ENCODE assay signal across 8 cellular contexts in genomic region chr20:44309763-44310663, GRCh38. TPM values are rescaled to one million over a fixed set of nuclear protein-coding genes. Genes with fewer than 3 reads are reported as not detected.
DNase-seq lines count a peak whose midpoint lies in the region; ATAC-seq, FAIRE-seq and TF ChIP-seq lines count a peak whose summit lies in the region.

No MANE protein-coding gene starts in this region.

- TF ChIP-seq POLR2A in endothelial cell of umbilical vein (IDR thresholded peaks at IDR 0.05; ENCODE audit: low read depth, low read length) (no peak), vagina (IDR thresholded peaks at IDR 0.05) (no peak)

- no peaks in the 10 kb centered on the region for H4K20me1 ChIP-seq in endothelial cell of umbilical vein (replicated peaks; ENCODE audit: control insufficient read depth, extremely low read depth, insufficient read depth, low read length)

- H3K27me3 ChIP-seq in endothelial cell of umbilical vein (ENCODE audit: control insufficient read depth in 2 of 2, insufficient read depth in 2 of 2, low read length in 2 of 2): no peaks in the 10 kb centered on the region
- no peaks in the 10 kb centered on the region for H3K27me3 ChIP-seq in mononuclear cell (ENCODE audit: insufficient read depth, low read length)
- no peaks in the 10 kb centered on the region for H3K27me3 ChIP-seq in vagina

- H3K9me1 ChIP-seq in endothelial cell of umbilical vein (replicated peaks; ENCODE audit: control insufficient read depth, extremely low read depth, insufficient read depth, low read length): no peaks in the 10 kb centered on the region

- BruUV-seq in endothelial cell of umbilical vein (replicated peaks; lab: Mats Ljungman, UMichigan): TSS peak; percentile 25

- peak overlapping the region; percentile 60 for H3K4me2 ChIP-seq in endothelial cell of umbilical vein (ENCODE audit: insufficient read depth, low read length)

- DNase-seq in AG08395 (ENCODE audit: low spot score) (peak; percentile 74), SK-N-MC (ENCODE audit: low read depth, low spot score) (no peak), endothelial cell of umbilical vein (ENCODE audit: low read depth, low spot score) (peak; percentile 15), vagina (ENCODE audit: extremely low spot score in 2 of 2) (no peak), HPDE6-E6E7 (ENCODE audit: extremely low spot score) (no peak), mucosa of gallbladder (ENCODE audit: low spot score) (no peak)

- peak overlapping the region; percentile 87 for H2AFZ ChIP-seq in endothelial cell of umbilical vein (ENCODE audit: low read depth, low read length)

- POLR2A ChIA-PET in endothelial cell of umbilical vein (lab: Charles Lee): interaction anchor here (0.5 kb wide), 1 partner anchor 98 kb away, joined by 3 read pairs; no protein-coding TSS in a partner anchor

- H3K79me2 ChIP-seq in endothelial cell of umbilical vein (ENCODE audit: control insufficient read depth, insufficient read depth, low read length): peaks cover 2% of the 10 kb centered on the region

- ATAC-seq in GM21717 (IDR thresholded peaks at IDR 0.05; ENCODE audit: unreplicated experiment): peak; percentile 8

- H3K36me3 ChIP-seq in SK-N-MC (ENCODE audit: insufficient read depth, low read length) (no peaks in the 10 kb centered on the region), endothelial cell of umbilical vein (ENCODE audit: control insufficient read depth in 2 of 2, extremely low read depth in 1 of 2, insufficient read depth in 2 of 2, low read length in 2 of 2) (no peaks in the 10 kb centered on the region), vagina (peaks cover 0 to 9% of the 10 kb centered on the region in 2 donors)

- intact Hi-C loops in endothelial cell of umbilical vein (cut with micrococcal nuclease): no loop called here
- intact Hi-C loops in vagina (cut with DNase I): no loop called here

- peak overlapping the region; percentile 76 for H3K9ac ChIP-seq in SK-N-MC (ENCODE audit: insufficient read length)
- H3K9ac ChIP-seq in endothelial cell of umbilical vein (replicated peaks; ENCODE audit: extremely low read depth, insufficient read depth, low read length): peak overlapping the region; percentile 37

- FAIRE-seq in endothelial cell of umbilical vein (lab: Jason Lieb, UNC): no peak

- dilution Hi-C loops in endothelial cell of umbilical vein (cut with MboI; ENCODE audit: extremely low pct_ligation_motif_present, low sequenced_read_pairs): no loop called here

- TF ChIP-seq CTCF in endothelial cell of umbilical vein (IDR thresholded peaks at IDR 0.05; ENCODE audit: extremely low read depth in 1 of 2, insufficient read depth in 1 of 2, low read depth in 1 of 2, low read length in 2 of 2): no peak
- no peak for TF ChIP-seq CTCF in vagina (IDR thresholded peaks at IDR 0.05)

- peak overlapping the region; percentile 91 for H3K4me3 ChIP-seq in SK-N-MC
- peak overlapping the region; percentile 37 to 71 (median 65) for H3K4me3 ChIP-seq in endothelial cell of umbilical vein (replicated peaks in 1 of 3; ENCODE audit: insufficient read depth in 1 of 3, low read depth in 1 of 3, low read length in 3 of 3)
- peak overlapping the region; percentile 90 for H3K4me3 ChIP-seq in mononuclear cell (ENCODE audit: low read length)
- peak overlapping the region; percentile 95 to 99 for H3K4me3 ChIP-seq in vagina

- H3K9me3 ChIP-seq in SK-N-MC (ENCODE audit: low read depth, low read length) (no peaks in the 10 kb centered on the region), endothelial cell of umbilical vein (replicated peaks; ENCODE audit: control insufficient read depth, insufficient read depth, low read length) (no peaks in the 10 kb centered on the region), mononuclear cell (ENCODE audit: low read depth, low read length) (no peaks in the 10 kb centered on the region), vagina (no peaks in the 10 kb centered on the region)

- CTCF ChIA-PET in endothelial cell of umbilical vein (lab: Charles Lee): interaction anchor here (0.9 to 7.3 kb wide), 16 partner anchors 8 to 413 kb away, joined by 3 to 199 read pairs (median 5); partner anchors contain the start of gene OSER1

- no peak overlapping the region for H3K27ac ChIP-seq in SK-N-MC
- no peak overlapping the region for H3K27ac ChIP-seq in endothelial cell of umbilical vein (ENCODE audit: insufficient read depth, low read depth, low read length)
- H3K27ac ChIP-seq in vagina: peak overlapping the region; percentile 78

- H3K4me1 ChIP-seq in endothelial cell of umbilical vein (ENCODE audit: control insufficient read depth, extremely low read depth, insufficient read depth, low read length) (peaks cover 8% of the 10 kb centered on the region), mononuclear cell (ENCODE audit: insufficient read depth, low read length) (peaks cover 18% of the 10 kb centered on the region), vagina (peaks cover 23% of the 10 kb centered on the region)

TF ChIP-seq in endothelial cell of umbilical vein, 7 proteins besides CTCF, POLR2A, EP300 and RAD21:
- no peak for TF ChIP-seq POLR2AphosphoS5 (IDR thresholded peaks at IDR 0.05; ENCODE audit: insufficient read depth, low read depth, low read length)
- TF ChIP-seq MYC (IDR thresholded peaks at IDR 0.05; ENCODE audit: low read depth, low read length): no peak

RNA-seq across cellular contexts. Expression of gene FITM2, which starts 1.0 kb away (rescaled TPM):
- total RNA-seq in endothelial cell of umbilical vein (6.8 and 7.7 TPM in 2 replicates), mononuclear cell (1.6 TPM), vagina (7.4 TPM), mucosa of gallbladder (10.9 TPM)
- polyA plus RNA-seq in endothelial cell of umbilical vein: 4.1 and 4.4 TPM in 2 replicates
- polyA plus RNA-seq in endothelial cell of umbilical vein (2011; cell fraction: cytosol; rRNA removed): 3.5 and 3.7 TPM in 2 replicates
- 4.2 and 4.5 TPM in 2 replicates for polyA plus RNA-seq in endothelial cell of umbilical vein (2011; cell fraction: nucleus; rRNA removed)
- polyA plus RNA-seq in endothelial cell of umbilical vein (2012): 5.9 and 6.0 TPM in 2 replicates
- polyA minus RNA-seq in endothelial cell of umbilical vein: 9.1 and 9.5 TPM in 2 replicates
- polyA minus RNA-seq in endothelial cell of umbilical vein (2011; cell fraction: cytosol; rRNA and poly(A)+ RNA removed): 6.9 TPM
- 1.8 and 2.9 TPM in 2 replicates for polyA minus RNA-seq in endothelial cell of umbilical vein (2011; cell fraction: nucleus; rRNA and poly(A)+ RNA removed)

RNA-seq across cellular contexts. Expression of gene R3HDML, which starts 26.8 kb away (rescaled TPM):
- total RNA-seq in endothelial cell of umbilical vein: not detected in 2 replicates
- not detected in 2 replicates for polyA plus RNA-seq in endothelial cell of umbilical vein
- not detected in 2 replicates for polyA plus RNA-seq in endothelial cell of umbilical vein (2011; cell fraction: cytosol; rRNA removed)
- not detected in 2 replicates for polyA plus RNA-seq in endothelial cell of umbilical vein (2011; cell fraction: nucleus; rRNA removed)
- polyA plus RNA-seq in endothelial cell of umbilical vein (2012): not detected in 2 replicates
- not detected in 2 replicates for polyA minus RNA-seq in endothelial cell of umbilical vein
- polyA minus RNA-seq in endothelial cell of umbilical vein (2011; cell fraction: cytosol; rRNA and poly(A)+ RNA removed): not detected
- polyA minus RNA-seq in endothelial cell of umbilical vein (2011; cell fraction: nucleus; rRNA and poly(A)+ RNA removed): not detected in 2 replicates
- total RNA-seq in mononuclear cell: not detected
- total RNA-seq in vagina: not detected
- not detected for total RNA-seq in mucosa of gallbladder

RNA-seq across cellular contexts. Expression of gene HNF4A, which starts 45.5 kb away (rescaled TPM):
- total RNA-seq in endothelial cell of umbilical vein (not detected in 2 replicates), mononuclear cell (not detected), vagina (not detected), mucosa of gallbladder (74.4 TPM)
- not detected in 2 replicates for polyA plus RNA-seq in endothelial cell of umbilical vein
- polyA plus RNA-seq in endothelial cell of umbilical vein (2011; cell fraction: cytosol; rRNA removed): not detected in 2 replicates
- not detected in 2 replicates for polyA plus RNA-seq in endothelial cell of umbilical vein (2011; cell fraction: nucleus; rRNA removed)
- polyA plus RNA-seq in endothelial cell of umbilical vein (2012): not detected in 2 replicates
- polyA minus RNA-seq in endothelial cell of umbilical vein: 0.08 TPM in 1 of 2 replicates, not detected in the other
- polyA minus RNA-seq in endothelial cell of umbilical vein (2011; cell fraction: cytosol; rRNA and poly(A)+ RNA removed): 2.9 TPM
- not detected in 2 replicates for polyA minus RNA-seq in endothelial cell of umbilical vein (2011; cell fraction: nucleus; rRNA and poly(A)+ RNA removed)

Comparison
In these comparisons a context has a peak if more than half of its experiments do, and no peak if none do; other contexts are left out.
1. DNase-seq: peak in AG08395 (single experiment) and endothelial cell of umbilical vein (single experiment); none in SK-N-MC (single experiment), vagina (0 of 2), HPDE6-E6E7 (single experiment) and mucosa of gallbladder (single experiment).
2. RNA of gene HNF4A, which starts 45.5 kb away (total RNA-seq): 74.4 TPM in mucosa of gallbladder (single experiment); not detected in endothelial cell of umbilical vein, not detected in mononuclear cell (single experiment) and not detected in vagina (single experiment); every median in the first group is over 10 times any median in the second.
3. Peak in every context shown above with its lines, with median percentiles within 50 percentile points of each other: H3K4me3 ChIP-seq.